In genomic region chr14:92945959-92946846, GRCh38 we compare ENCODE assay signal across 12 cellular contexts. TPM values are rescaled to one million over a fixed set of nuclear protein-coding genes. Genes with fewer than 3 reads are reported as not detected.
A peak's percentile ranks its signal among the peaks of the same experiment; 100 is the strongest.
DNase-seq lines count a peak whose midpoint lies in the region; ATAC-seq, FAIRE-seq and TF ChIP-seq lines count a peak whose summit lies in the region.
"Had no signal": no experiment of that assay in that cellular context is flagged by ENCODE, and none has a peak within 500 bp of the region (broad histone marks: within the 10 kb centered on the region; RNA-seq: fewer than 3 reads in every experiment).

No MANE protein-coding gene starts in this region.

- H3K9me3 ChIP-seq in HepG2 (ENCODE audit: low read length), result no peaks in the 10 kb centered on the region

- CTCF ChIA-PET in HepG2 (lab: Yijun Ruan, JAX; ENCODE audit: low intra/inter-chr PET ratio, low total read pairs), result no interaction called here

- DNase-seq in ACHN, result peak; percentile 69
- DNase-seq in M059J (ENCODE audit: low read depth), result peak; percentile 71
- peak; percentile 73 for DNase-seq in choroid plexus epithelial cell (ENCODE audit: low read depth)
- no peak for DNase-seq in HepG2 (ENCODE audit: low spot score)
- DNase-seq in amniotic stem cell (lab: John Stamatoyannopoulos, UW), result no peak
- no peak for DNase-seq in NCI-H1436 treated with DMSO at 0.1 percent for 48 hours (lab: John Stamatoyannopoulos, UW)
- DNase-seq: activated naive CD4-positive, alpha-beta T cell treated with Interleukin-2 at 50 U/mL for 16 hours; CD8-positive, alpha-beta memory T cell had no signal

- POLR2A ChIA-PET in HepG2 (lab: Yijun Ruan, JAX), result no interaction called here

- WGBS in HepG2 (ENCODE audit: low lambda C conversion rate), result 90% methylated on average over 8 of the region's 38 CpGs

- no TSS peak for BruUV-seq in HepG2 (replicated peaks; lab: Mats Ljungman, UMichigan)

- TF ChIP-seq EP300 in HepG2 (IDR thresholded peaks at IDR 0.05; ENCODE audit: low read depth in 2 of 2, low read length in 2 of 2) (no peak), HepG2 (CRISPR knock-in tag; IDR thresholded peaks at IDR 0.05; ENCODE audit: borderline replicate concordance) (no peak)

- FAIRE-seq in HepG2 (lab: Jason Lieb, UNC), result no peak

- no peak overlapping the region for H3K4me2 ChIP-seq in HepG2 (ENCODE audit: low read depth, low read length)

- in situ Hi-C loops in ACHN (cut with HindIII; ENCODE audit: low pct_ligation_motif_present, low pct_unique_long_range_greater_than_20kb, low sequenced_read_pairs), result loop anchor here (25.0 kb wide), 1 partner anchor 191 kb away; no protein-coding TSS in a partner anchor
- in situ Hi-C loops in HepG2 (cut with HindIII; ENCODE audit: extremely low pct_ligation_motif_present, low pct_unique_long_range_greater_than_20kb), result no loop called here

- H3K36me3 ChIP-seq in HepG2 (replicated peaks in 1 of 2; ENCODE audit: control insufficient read depth in 1 of 2, insufficient read depth in 2 of 2, low read length in 2 of 2), result peaks cover 7 to 11% of the 10 kb centered on the region in 2 experiments; a peak in 3 of 5 replicates

- TF ChIP-seq CTCF in choroid plexus epithelial cell (conservative IDR thresholded peaks at IDR 0.05; ENCODE audit: low read depth, low read length) (no peak), HepG2 (CRISPR knock-in tag; IDR thresholded peaks at IDR 0.05) (no peak)

- no peaks in the 10 kb centered on the region for H3K4me1 ChIP-seq in HepG2 (ENCODE audit: insufficient read depth, low read length)

- TF ChIP-seq RAD21 in HepG2 (CRISPR knock-in tag; IDR thresholded peaks at IDR 0.05), result no peak

- H2AFZ ChIP-seq in HepG2 (ENCODE audit: low read length), result no peak overlapping the region

- intact Hi-C loops in HepG2 (cut with micrococcal nuclease; ENCODE audit: unreplicated experiment), result no loop called here

- no peaks in the 10 kb centered on the region; a peak in 1 of 5 replicates for H3K27me3 ChIP-seq in HepG2 (ENCODE audit: control insufficient read depth in 1 of 2, insufficient read depth in 2 of 2, low read length in 2 of 2)

- ATAC-seq in HepG2, result no peak
- no peak for ATAC-seq in HG02798 (IDR thresholded peaks at IDR 0.05; ENCODE audit: poor library complexity, unreplicated experiment)
- ATAC-seq in GM21423 (IDR thresholded peaks at IDR 0.05; ENCODE audit: unreplicated experiment), result no peak

- H3K79me2 ChIP-seq in HepG2 (ENCODE audit: insufficient read depth, low read length), result no peaks in the 10 kb centered on the region

- H3K27ac ChIP-seq in HepG2 (ENCODE audit: extremely low read length, insufficient read depth, low read length), result no peak overlapping the region
- H3K27ac ChIP-seq: HL-60, SK-N-MC had no signal

- no peak overlapping the region for H3K9ac ChIP-seq in HepG2 (ENCODE audit: insufficient read depth, low read depth, low read length)

- H4K20me1 ChIP-seq in HepG2 (ENCODE audit: insufficient read depth, low read length), result no peaks in the 10 kb centered on the region

- no peak overlapping the region for H3K4me3 ChIP-seq in choroid plexus epithelial cell (ENCODE audit: low read depth, low read length)
- H3K4me3 ChIP-seq in HepG2 (replicated peaks in 1 of 3; ENCODE audit: insufficient read depth in 1 of 3, low read depth in 2 of 3, low read length in 3 of 3), result no peak overlapping the region
- H3K4me3 ChIP-seq: SK-N-MC had no signal

- no peak for TF ChIP-seq POLR2A in HepG2 (IDR thresholded peaks at IDR 0.05; ENCODE audit: insufficient read depth in 1 of 2, low read depth in 2 of 2, low read length in 2 of 2)

TF ChIP-seq in HepG2, 621 proteins besides CTCF, POLR2A, EP300 and RAD21:
- no peak for TF ChIP-seq ZNF317 (CRISPR knock-in tag; IDR thresholded peaks at IDR 0.05)
- TF ChIP-seq ZNF768 (CRISPR knock-in tag; IDR thresholded peaks at IDR 0.05), result peak; percentile 92

RNA-seq across cellular contexts. Expression of gene CHGA, which starts 23.3 kb away (rescaled TPM):
- not detected in 2 replicates for total RNA-seq in M059J (2014; rRNA removed; shearing (Covaris generic))
- total RNA-seq in HepG2 (2016; rRNA removed; fragmentation: Illumina TruSeq; extraction: Trizol), result not detected in 2 replicates
- total RNA-seq in HepG2 (2016; cell fraction: cytosol; rRNA removed; fragmentation: Illumina TruSeq; extraction: Trizol; ENCODE audit: low read depth), result not detected in 2 replicates
- not detected in 2 replicates for total RNA-seq in HepG2 (2016; cell fraction: insoluble cytoplasmic fraction; rRNA removed; fragmentation: Illumina TruSeq; extraction: Trizol)
- total RNA-seq in HepG2 (2016; cell fraction: membrane; rRNA removed; fragmentation: Illumina TruSeq; extraction: Trizol), result not detected in 2 replicates
- not detected in 2 replicates for total RNA-seq in HepG2 (2016; cell fraction: nucleus; rRNA removed; fragmentation: Illumina TruSeq; extraction: Trizol)
- not detected in 2 replicates for polyA plus RNA-seq in HepG2 (2011; rRNA removed)
- polyA plus RNA-seq in HepG2 (2011; cell fraction: cytosol; rRNA removed), result not detected in 2 replicates
- polyA plus RNA-seq in HepG2 (2011; cell fraction: nucleus; rRNA removed), result not detected in 2 replicates
- polyA plus RNA-seq in HepG2 (2012), result not detected in 2 replicates
- not detected in 2 replicates for polyA plus RNA-seq in HepG2 (2016; cell fraction: cytosol; fragmentation: Illumina TruSeq; extraction: Trizol; ENCODE audit: low read depth)
- polyA plus RNA-seq in HepG2 (2016; cell fraction: insoluble cytoplasmic fraction; fragmentation: Illumina TruSeq; extraction: Trizol; ENCODE audit: low read depth), result not detected in 2 replicates
- not detected in 2 replicates for polyA plus RNA-seq in HepG2 (2016; cell fraction: membrane; fragmentation: Illumina TruSeq; extraction: Trizol; ENCODE audit: low read depth)
- not detected in 2 replicates for polyA plus RNA-seq in HepG2 (2016; cell fraction: nucleus; fragmentation: Illumina TruSeq; extraction: Trizol; ENCODE audit: insufficient read depth, low read depth)
- polyA minus RNA-seq in HepG2 (2011; rRNA and poly(A)+ RNA removed; ENCODE audit: low replicate concordance), result 0.44 TPM in 1 of 2 replicates, not detected in the other
- not detected in 2 replicates for polyA minus RNA-seq in HepG2 (2011; cell fraction: cytosol; rRNA and poly(A)+ RNA removed)
- polyA minus RNA-seq in HepG2 (2011; cell fraction: nucleus; rRNA and poly(A)+ RNA removed), result not detected in 2 replicates
- total RNA-seq: CD8-positive, alpha-beta memory T cell had no signal
- polyA plus RNA-seq: CD8-positive, alpha-beta memory T cell had no signal

Comparison
In these comparisons a context has a peak if more than half of its experiments do, and no peak if none do; other contexts are left out.
1. DNase-seq: peak in ACHN (single experiment), M059J (single experiment) and choroid plexus epithelial cell (single experiment); none in HepG2 (single experiment), amniotic stem cell (single experiment) and NCI-H1436 treated with DMSO at 0.1 percent for 48 hours (single experiment).